15 cellular contexts compared by ENCODE assay signal in genomic region chr4:122739174-122739573, GRCh38. TPM values are rescaled to one million over a fixed set of nuclear protein-coding genes. Genes with fewer than 3 reads are reported as not detected.
A peak's percentile ranks its signal among the peaks of the same experiment; 100 is the strongest.
DNase-seq lines count a peak whose midpoint lies in the region; ATAC-seq and TF ChIP-seq lines count a peak whose summit lies in the region.
"Had no signal": no experiment of that assay in that cellular context is flagged by ENCODE, and none has a peak within 500 bp of the region (broad histone marks: within the 10 kb centered on the region; RNA-seq: fewer than 3 reads in every experiment).

No MANE protein-coding gene starts in this region.

- H3K9me3 Mint-ChIP-seq in CD4-positive, alpha-beta memory T cell, result peaks cover 0 to 5% (median 0%) of the 10 kb centered on the region in 8 donors
- H3K9me3 Mint-ChIP-seq: activated CD4-positive, alpha-beta T cell treated with anti-CD3 and anti-CD28 coated beads, Interleukin-2, amount 10 ng/mL, durations not matched to agents 7 days and 5 days; stimulated activated naive CD8-positive, alpha-beta T cell treated with anti-CD3 and anti-CD28 coated beads, Interleukin-15, Interleukin-2, amounts not matched to agents 100 ng/mL and 50 ng/mL, for 24 hours had no signal

- H3K4me1 Mint-ChIP-seq in CD4-positive, alpha-beta memory T cell, result peaks cover 0 to 7% (median 3%) of the 10 kb centered on the region in 4 donors
- H3K4me1 Mint-ChIP-seq: activated CD4-positive, alpha-beta T cell treated with anti-CD3 and anti-CD28 coated beads, Interleukin-2, amount 10 ng/mL, durations not matched to agents 7 days and 5 days; endodermal cell had no signal

- no peak for ATAC-seq in GM21717 (IDR thresholded peaks at IDR 0.05; ENCODE audit: unreplicated experiment)
- ATAC-seq: body of pancreas, sciatic nerve had no signal

- H3K4me3 Mint-ChIP-seq in CD4-positive, alpha-beta memory T cell, result no peak overlapping the region
- H3K4me3 Mint-ChIP-seq: activated CD4-positive, alpha-beta T cell treated with anti-CD3 and anti-CD28 coated beads, Interleukin-2, amount 10 ng/mL, durations not matched to agents 7 days and 5 days; endodermal cell; stimulated activated naive CD8-positive, alpha-beta T cell treated with anti-CD3 and anti-CD28 coated beads, Interleukin-15, Interleukin-2, amounts not matched to agents 100 ng/mL and 50 ng/mL, for 24 hours had no signal

- TF ChIP-seq CTCF in osteoblast (IDR thresholded peaks at IDR 0.05; ENCODE audit: extremely low read depth, low read depth, low read length), result no peak

- H3K27ac ChIP-seq in osteoblast (ENCODE audit: low read depth, low read length), result peak overlapping the region; percentile 82
- H3K27ac ChIP-seq in CD4-positive, alpha-beta memory T cell (ENCODE audit: low read depth, low read length), result no peak overlapping the region
- H3K27ac ChIP-seq: body of pancreas had no signal

- H3K4me3 ChIP-seq in osteoblast (ENCODE audit: insufficient read depth, low read length), result no peak overlapping the region
- no peak overlapping the region for H3K4me3 ChIP-seq in CD4-positive, alpha-beta memory T cell (ENCODE audit: low read length in 2 of 2)
- H3K4me3 ChIP-seq: body of pancreas had no signal

- H3K4me2 ChIP-seq in osteoblast (ENCODE audit: insufficient read depth, low read length), result peak overlapping the region; percentile 59

- H3K4me1 ChIP-seq in osteoblast (ENCODE audit: insufficient read depth, low read length), result peaks cover 12% of the 10 kb centered on the region
- H3K4me1 ChIP-seq in CD4-positive, alpha-beta memory T cell (ENCODE audit: insufficient read depth, low read length), result no peaks in the 10 kb centered on the region

- H3K27me3 Mint-ChIP-seq in CD4-positive, alpha-beta memory T cell, result no peaks in the 10 kb centered on the region
- H3K27me3 Mint-ChIP-seq: activated CD4-positive, alpha-beta T cell treated with anti-CD3 and anti-CD28 coated beads, Interleukin-2, amount 10 ng/mL, durations not matched to agents 7 days and 5 days; stimulated activated naive CD8-positive, alpha-beta T cell treated with anti-CD3 and anti-CD28 coated beads, Interleukin-15, Interleukin-2, amounts not matched to agents 100 ng/mL and 50 ng/mL, for 24 hours had no signal

- H3K36me3 ChIP-seq in osteoblast (ENCODE audit: insufficient read depth, low read length), result peaks cover 12% of the 10 kb centered on the region
- no peaks in the 10 kb centered on the region for H3K36me3 ChIP-seq in CD4-positive, alpha-beta memory T cell (ENCODE audit: insufficient read depth, low read length)

- H3K27me3 ChIP-seq in osteoblast (ENCODE audit: insufficient read depth, low read length), result no peaks in the 10 kb centered on the region
- H3K27me3 ChIP-seq in CD4-positive, alpha-beta memory T cell (ENCODE audit: insufficient read depth, low read length), result no peaks in the 10 kb centered on the region
- H3K27me3 ChIP-seq: body of pancreas had no signal

- H3K36me3 Mint-ChIP-seq in CD4-positive, alpha-beta memory T cell, result peaks cover 18 to 39% of the 10 kb centered on the region in 2 donors

- POLR2A ChIA-PET in CD4-positive, alpha-beta memory T cell (lab: Charles Lee; ENCODE audit: partially characterized antibody), result no interaction called here

- H2AFZ ChIP-seq in osteoblast (ENCODE audit: low read length), result peak overlapping the region; percentile 51

- intact Hi-C loops in CD4-positive, alpha-beta memory T cell (cut with micrococcal nuclease), result no loop called here

- no peaks in the 10 kb centered on the region for H3K9me3 ChIP-seq in osteoblast (ENCODE audit: low read depth, low read length)
- H3K9me3 ChIP-seq in CD4-positive, alpha-beta memory T cell (ENCODE audit: control insufficient read depth in 1 of 2, low read length in 2 of 2), result no peaks in the 10 kb centered on the region
- H3K9me3 ChIP-seq: body of pancreas had no signal

- H3K27ac Mint-ChIP-seq in CD4-positive, alpha-beta memory T cell, result no peak overlapping the region
- H3K27ac Mint-ChIP-seq: activated CD4-positive, alpha-beta T cell treated with anti-CD3 and anti-CD28 coated beads, Interleukin-2, amount 10 ng/mL, durations not matched to agents 7 days and 5 days; activated T-helper 2 cell treated with anti-CD3 and anti-CD28 coated beads, Interferon-gamma antibody, Interleukin-2, Interleukin-4, amounts not matched to agents 10 μg/mL and 5 μg/mL and 100 μg/mL, durations not matched to agents 14 hours and 24 hours and 36 hours; endodermal cell; stimulated activated naive CD8-positive, alpha-beta T cell treated with anti-CD3 and anti-CD28 coated beads, Interleukin-15, Interleukin-2, amounts not matched to agents 100 ng/mL and 50 ng/mL, for 24 hours had no signal

- H3K79me2 ChIP-seq in osteoblast (ENCODE audit: insufficient read depth, low read length), result peaks cover 16% of the 10 kb centered on the region

- DNase-seq in GF-D8 (lab: John Stamatoyannopoulos, UW), result peak; percentile 16
- peak; percentile 26 for DNase-seq in NOMO-1 treated with dmso at 0.1 percent for 144 hours (lab: John Stamatoyannopoulos, UW; ENCODE audit: unreplicated experiment)
- peak; percentile 59 for DNase-seq in dedifferentiated amniotic fluid mesenchymal stem cell (ENCODE audit: extremely low spot score)
- DNase-seq in osteoblast (ENCODE audit: insufficient read length, low spot score, missing footprints), result peak; percentile 77
- DNase-seq in activated CD4-positive, alpha-beta T cell treated with anti-CD3 and anti-CD28 coated beads, Interleukin-2, amount 50 U/mL, for 4 hours, result no peak
- DNase-seq in CD4-positive, alpha-beta memory T cell, result no peak
- DNase-seq: activated CD4-positive, alpha-beta T cell treated with anti-CD3 and anti-CD28 coated beads, Interleukin-2, amount 10 ng/mL, durations not matched to agents 7 days and 5 days; body of pancreas; endodermal cell; hypothalamus; Kasumi-1 had no signal

- CTCF ChIA-PET in CD4-positive, alpha-beta memory T cell (lab: Charles Lee; ENCODE audit: partially characterized antibody), result no interaction called here

- H4K20me1 ChIP-seq in osteoblast (ENCODE audit: insufficient read depth, low read length), result no peaks in the 10 kb centered on the region

RNA-seq across cellular contexts. Expression of gene BBS12, which starts 6.7 kb away (rescaled TPM):
- total RNA-seq in osteoblast, result 9.4 and 10.6 TPM in 2 replicates
- total RNA-seq in CD4-positive, alpha-beta memory T cell, result 1 to 10 TPM; 3.7 to 4.1 TPM
- 1 to 10 TPM; 1.7 to 2.0 TPM for polyA plus RNA-seq in CD4-positive, alpha-beta memory T cell

Comparison
In these comparisons a context has a peak if more than half of its experiments do, and no peak if none do; other contexts are left out.
1. DNase-seq: peak in GF-D8 (single experiment), NOMO-1 treated with dmso at 0.1 percent for 144 hours (single experiment), dedifferentiated amniotic fluid mesenchymal stem cell (single experiment) and osteoblast (single experiment); none in activated CD4-positive, alpha-beta T cell treated with anti-CD3 and anti-CD28 coated beads, Interleukin-2, amount 50 U/mL, for 4 hours (0 of 2) and CD4-positive, alpha-beta memory T cell (0 of 5).